ENCODE assay signal across 8 cellular contexts in the genomic region with DNA sequence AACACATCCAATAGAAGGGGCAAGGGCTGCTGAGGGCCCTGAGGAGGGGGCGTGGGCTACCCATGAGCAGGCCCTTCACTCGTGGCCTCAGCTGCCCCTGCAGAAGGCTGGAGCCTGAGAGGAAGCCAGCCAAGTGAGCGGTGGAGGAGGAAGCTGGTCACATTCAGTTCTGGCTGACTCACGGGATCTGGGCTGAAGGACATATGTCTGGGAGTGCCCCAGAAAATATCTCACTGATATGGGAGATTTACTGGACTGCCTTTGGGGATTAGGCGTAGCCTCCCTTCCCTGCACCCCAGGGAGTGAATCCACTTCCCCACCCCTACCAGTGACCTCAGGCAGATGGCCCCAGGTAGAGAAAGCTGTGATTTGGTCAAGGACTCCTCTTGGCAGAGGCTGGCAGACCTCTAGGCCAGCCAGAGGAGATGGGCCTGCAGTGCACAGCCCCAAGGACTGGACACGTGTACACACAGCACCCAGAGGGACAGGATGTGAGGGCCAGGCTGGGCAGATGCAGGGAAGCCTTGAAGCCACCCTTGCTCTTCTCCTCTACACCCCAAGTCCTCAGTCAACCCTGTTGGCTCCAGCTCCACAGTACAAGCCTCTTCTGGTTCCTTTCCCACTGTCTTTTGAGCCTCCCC. TPM values are rescaled to one million over a fixed set of nuclear protein-coding genes. Genes with fewer than 3 reads are reported as not detected.
A peak's percentile ranks its signal among the peaks of the same experiment; 100 is the strongest.
DNase-seq lines count a peak whose midpoint lies in the region; ATAC-seq, FAIRE-seq and TF ChIP-seq lines count a peak whose summit lies in the region.

No MANE protein-coding gene starts in this region.

- H3K4me1 Mint-ChIP-seq in CD14-positive monocyte = peaks cover 67% of the 10 kb centered on the region
- H3K4me1 Mint-ChIP-seq in natural killer cell = peaks cover 63 to 69% of the 10 kb centered on the region in 2 donors

- no peak for FAIRE-seq in GM19239 (lab: Jason Lieb, UNC)

- TF ChIP-seq POLR2A in Peyer's patch (IDR thresholded peaks at IDR 0.05) = no peak

- H3K27ac Mint-ChIP-seq in CD14-positive monocyte (peak overlapping the region; percentile 99 to 100 (median 100)), natural killer cell (peak overlapping the region; percentile 98 to 99)

- no peak for TF ChIP-seq CTCF in CD14-positive monocyte (IDR thresholded peaks at IDR 0.05)
- TF ChIP-seq CTCF in Peyer's patch (IDR thresholded peaks at IDR 0.05) = no peak
- no peak for TF ChIP-seq CTCF in epithelial cell of esophagus (IDR thresholded peaks at IDR 0.05; ENCODE audit: insufficient read depth, low read depth, low read length, missing control alignments)
- TF ChIP-seq CTCF in natural killer cell (IDR thresholded peaks at IDR 0.05) = no peak

- H3K9me3 Mint-ChIP-seq in CD14-positive monocyte = peaks cover 6 to 11% (median 10%) of the 10 kb centered on the region in 7 donors
- no peaks in the 10 kb centered on the region for H3K9me3 Mint-ChIP-seq in natural killer cell

- no peaks in the 10 kb centered on the region for H3K36me3 ChIP-seq in Peyer's patch

- peaks cover 0 to 10% (median 2%) of the 10 kb centered on the region in 4 donors for H3K9me3 ChIP-seq in Peyer's patch

- ATAC-seq in natural killer cell = no peak

- H3K4me3 Mint-ChIP-seq in CD14-positive monocyte = peak overlapping the region; percentile 21 to 37
- no peak overlapping the region for H3K4me3 Mint-ChIP-seq in natural killer cell

- H3K27ac ChIP-seq in Peyer's patch = peak overlapping the region; percentile 88 to 95 (median 94)

- H3K36me3 Mint-ChIP-seq in CD14-positive monocyte (peaks cover 9 to 13% of the 10 kb centered on the region in 2 donors), natural killer cell (no peaks in the 10 kb centered on the region)

- intact Hi-C loops in CD14-positive monocyte (cut with micrococcal nuclease) = loop anchor here in 1 of 2 donors (10.0 kb wide), 1 partner anchor 203 kb away; no protein-coding TSS in a partner anchor
- intact Hi-C loops in natural killer cell (cut with micrococcal nuclease) = no loop called here

- peaks cover 0 to 42% (median 18%) of the 10 kb centered on the region in 4 donors for H3K4me1 ChIP-seq in Peyer's patch

- DNase-seq in CD14-positive monocyte (ENCODE audit: low spot score) (peak; percentile 86), Peyer's patch (peak in 1 of 3 donors; percentile 71), epithelial cell of esophagus (ENCODE audit: low read depth) (peak; percentile 63), natural killer cell (no peak), T-helper 9 cell (no peak), GM19239 (ENCODE audit: insufficient read length, low spot score) (no peak), NAMALWA (ENCODE audit: low spot score) (no peak)
- no peak for DNase-seq in stimulated activated CD4-positive, alpha-beta T cell treated with anti-CD3 and anti-CD28 coated beads, Interleukin-4, amount 100 ng/mL, for 1 hour

- no peaks in the 10 kb centered on the region for H3K27me3 ChIP-seq in Peyer's patch

- H3K4me3 ChIP-seq in Peyer's patch (no peak overlapping the region), epithelial cell of esophagus (ENCODE audit: low read length) (no peak overlapping the region)

- no peaks in the 10 kb centered on the region for H3K27me3 Mint-ChIP-seq in CD14-positive monocyte (ENCODE audit: low read depth in 3 of 3)
- no peaks in the 10 kb centered on the region for H3K27me3 Mint-ChIP-seq in natural killer cell (ENCODE audit: low read depth in 2 of 2)

RNA-seq across cellular contexts. Expression of a gene that starts 14.2 kb away (rescaled TPM):
- polyA plus RNA-seq in CD14-positive monocyte = under 1 TPM; 0.49 to 0.90 TPM
- total RNA-seq in Peyer's patch (10 to 100 TPM in 1 of 4 donors, 1 to 10 TPM in 3; 3.9 to 13.2 (median 5.3) TPM), natural killer cell (10 to 100 TPM; 13.7 to 16.2 (median 13.9) TPM)

RNA-seq across cellular contexts. Expression of a gene that starts 55.8 kb away (rescaled TPM):
- polyA plus RNA-seq in CD14-positive monocyte = 10 to 100 TPM; 78.0 to 93.5 TPM
- total RNA-seq in Peyer's patch (10 to 100 TPM in 1 of 4 donors, 1 to 10 TPM in 3; 4.7 to 18.2 (median 7.4) TPM), natural killer cell (10 to 100 TPM; 35.3 to 53.4 (median 49.8) TPM)

Comparison
In these comparisons a context has a peak if more than half of its experiments do, and no peak if none do; other contexts are left out.
1. DNase-seq: peak in CD14-positive monocyte (single experiment) and epithelial cell of esophagus (single experiment); none in natural killer cell (single experiment), T-helper 9 cell (single experiment), stimulated activated CD4-positive, alpha-beta T cell treated with anti-CD3 and anti-CD28 coated beads, Interleukin-4, amount 100 ng/mL, for 1 hour (single experiment), GM19239 (single experiment) and NAMALWA (single experiment).